Comparison of ENCODE assay signal across 20 cellular contexts in genomic region chr1:243563732-243564131, GRCh38.
DNase-seq lines count a peak whose midpoint lies in the region; ATAC-seq, FAIRE-seq and TF ChIP-seq lines count a peak whose summit lies in the region.
"Had no signal": no experiment of that assay in that cellular context is flagged by ENCODE, and none has a peak within 500 bp of the region (broad histone marks: within the 10 kb centered on the region; RNA-seq: fewer than 3 reads in every experiment).

No MANE protein-coding gene starts in this region.

- in situ Hi-C loops in IMR-90 (cut with MboI; ENCODE audit: low sequenced_read_pairs) = no loop called here
- in situ Hi-C loops in KBM-7 (cut with MboI; ENCODE audit: low pct_unique_long_range_greater_than_20kb, low sequenced_read_pairs) = no loop called here
- in situ Hi-C loops in mammary epithelial cell (cut with MboI; ENCODE audit: low sequenced_read_pairs in 2 of 2) = no loop called here

- no peak overlapping the region for H2AK9ac ChIP-seq in IMR-90 (replicated peaks; ENCODE audit: low read depth, low read length, poor library complexity)

- H4K8ac ChIP-seq in IMR-90 (ENCODE audit: low read depth in 2 of 2, low read length in 2 of 2) (no peak overlapping the region), H1 (ENCODE audit: extremely low read depth, insufficient read depth, low read length) (no peak overlapping the region)

- TF ChIP-seq EP300 in A549 (IDR thresholded peaks at IDR 0.05) = no peak
- TF ChIP-seq EP300 in H1 (IDR thresholded peaks at IDR 0.05; ENCODE audit: borderline replicate concordance in 1 of 2, low read depth in 2 of 2, low read length in 2 of 2) = no peak
- no peak for TF ChIP-seq EP300 in sigmoid colon (IDR thresholded peaks at IDR 0.05)

- no peak for TF ChIP-seq CTCF in A549 (IDR thresholded peaks at IDR 0.05)
- no peak for TF ChIP-seq CTCF in IMR-90 (conservative IDR thresholded peaks at IDR 0.05; ENCODE audit: low read depth, low read length)
- no peak for TF ChIP-seq CTCF in H1 (IDR thresholded peaks at IDR 0.05; ENCODE audit: control extremely low read depth in 1 of 3, insufficient read depth in 1 of 3, low read depth in 1 of 3, low read length in 3 of 3)
- no peak for TF ChIP-seq CTCF in sigmoid colon (IDR thresholded peaks at IDR 0.05)
- no peak for TF ChIP-seq CTCF in mammary epithelial cell (conservative IDR thresholded peaks at IDR 0.05 in 1 of 2, IDR thresholded peaks at IDR 0.05 in 1 of 2; ENCODE audit: extremely low read depth in 1 of 2, insufficient read depth in 1 of 2, low read depth in 1 of 2, low read length in 2 of 2)

- H2BK15ac ChIP-seq in IMR-90 (ENCODE audit: low read depth, low read length) = no peak overlapping the region
- no peak overlapping the region for H2BK15ac ChIP-seq in H1 (ENCODE audit: low read length)

- no peak overlapping the region for H2AK5ac ChIP-seq in IMR-90 (ENCODE audit: low read depth, low read length)
- H2AK5ac ChIP-seq in H1 (ENCODE audit: low read depth, low read length) = no peak overlapping the region

- H3K36me3 ChIP-seq in IMR-90 (ENCODE audit: control insufficient read depth, insufficient read depth, low read length) = peaks cover 7% of the 10 kb centered on the region
- peaks cover 0 to 11% (median 4%) of the 10 kb centered on the region in 4 experiments; a peak in 4 of 8 replicates for H3K36me3 ChIP-seq in H1 (ENCODE audit: control insufficient read depth in 2 of 4, insufficient read depth in 4 of 4, low read length in 3 of 4)
- H3K36me3 ChIP-seq in sigmoid colon = peaks cover 0 to 9% (median 0%) of the 10 kb centered on the region in 4 donors
- peaks cover 0 to 2% of the 10 kb centered on the region in 2 donors for H3K36me3 ChIP-seq in aorta (ENCODE audit: control insufficient read depth in 1 of 2, insufficient read depth in 2 of 2, low read length in 1 of 2)
- no peaks in the 10 kb centered on the region for H3K36me3 ChIP-seq in mammary epithelial cell (ENCODE audit: insufficient read depth, low read length)

- H2BK20ac ChIP-seq in IMR-90 (ENCODE audit: low read depth, low read length) = no peak overlapping the region
- H2BK20ac ChIP-seq in H1 (ENCODE audit: low read length) = no peak overlapping the region

- H3K23me2 ChIP-seq in H1 (ENCODE audit: low read depth, low read length) = no peaks in the 10 kb centered on the region

- H3K18ac ChIP-seq in IMR-90 (ENCODE audit: low read depth, low read length) = no peak overlapping the region
- H3K18ac ChIP-seq in H1 (ENCODE audit: extremely low read depth, low read length) = no peak overlapping the region

- H3K4me3 ChIP-seq in A549 = no peak overlapping the region
- no peak overlapping the region for H3K4me3 ChIP-seq in IMR-90 (ENCODE audit: insufficient read depth, low read depth, low read length)
- H3K4me3 ChIP-seq in H1 (ENCODE audit: extremely low read depth in 1 of 4, insufficient read depth in 2 of 4, low read depth in 3 of 4, low read length in 4 of 4) = no peak overlapping the region
- no peak overlapping the region for H3K4me3 ChIP-seq in sigmoid colon
- H3K4me3 ChIP-seq in aorta (ENCODE audit: low read length in 2 of 2) = no peak overlapping the region
- no peak overlapping the region for H3K4me3 ChIP-seq in mammary epithelial cell (replicated peaks in 1 of 3; ENCODE audit: insufficient read depth in 1 of 3, low read depth in 2 of 3, low read length in 3 of 3)
- H3K4me3 ChIP-seq: BLaER1 treated with 17β-estradiol and CSF1 and Interleukin-3, amounts not matched to agents 10 nM and 100 nM had no signal

- H3K9ac ChIP-seq in IMR-90 (ENCODE audit: low read depth, low read length) (no peak overlapping the region), H1 (replicated peaks in 1 of 4; ENCODE audit: extremely low read depth in 1 of 4, low read depth in 3 of 4, low read length in 3 of 4) (no peak overlapping the region), mammary epithelial cell (ENCODE audit: insufficient read depth, low read length) (no peak overlapping the region)
- H3K9ac ChIP-seq: BLaER1 treated with 17β-estradiol and CSF1 and Interleukin-3, amounts not matched to agents 10 nM and 100 nM had no signal

- no peak overlapping the region for H2BK5ac ChIP-seq in IMR-90 (ENCODE audit: low read depth, low read length, poor library complexity, severe bottlenecking)
- no peak overlapping the region for H2BK5ac ChIP-seq in H1 (ENCODE audit: low read depth, low read length)

- TF ChIP-seq POLR2A in A549 (IDR thresholded peaks at IDR 0.05; ENCODE audit: low read length) (no peak), IMR-90 (IDR thresholded peaks at IDR 0.05; ENCODE audit: low read depth, low read length) (no peak), H1 (IDR thresholded peaks at IDR 0.05; ENCODE audit: control extremely low read depth in 1 of 2, low read depth in 2 of 2, low read length in 2 of 2) (no peak), sigmoid colon (IDR thresholded peaks at IDR 0.05) (no peak)

- peaks cover 15% of the 10 kb centered on the region for H3K4me1 ChIP-seq in A549
- H3K4me1 ChIP-seq in IMR-90 (ENCODE audit: control insufficient read depth, insufficient read depth, low read length) = peaks cover 5% of the 10 kb centered on the region
- H3K4me1 ChIP-seq in H1 (replicated peaks in 1 of 4; ENCODE audit: control insufficient read depth in 3 of 4, insufficient read depth in 4 of 4, low read length in 3 of 4) = peaks cover 0 to 3% (median 0%) of the 10 kb centered on the region in 4 experiments; a peak in 2 of 7 replicates
- peaks cover 0 to 66% (median 24%) of the 10 kb centered on the region in 4 donors for H3K4me1 ChIP-seq in sigmoid colon
- H3K4me1 ChIP-seq in aorta (ENCODE audit: control insufficient read depth in 1 of 2, insufficient read depth in 2 of 2, low read length in 2 of 2) = no peaks in the 10 kb centered on the region
- H3K4me1 ChIP-seq in mammary epithelial cell (ENCODE audit: insufficient read depth, low read length) = no peaks in the 10 kb centered on the region
- H3K4me1 ChIP-seq: BLaER1 treated with 17β-estradiol and CSF1 and Interleukin-3, amounts not matched to agents 10 nM and 100 nM; Caco-2 had no signal

- POLR2A ChIA-PET in A549 (lab: Yijun Ruan, JAX) = no interaction called here
- POLR2A ChIA-PET in IMR-90 (lab: Charles Lee; ENCODE audit: unreplicated experiment) = no interaction called here
- POLR2A ChIA-PET in H1 (lab: Charles Lee; ENCODE audit: partially characterized antibody) = no interaction called here

- no peak overlapping the region for H2BK120ac ChIP-seq in IMR-90 (ENCODE audit: low read depth, low read length)
- H2BK120ac ChIP-seq in H1 (replicated peaks; ENCODE audit: low read depth, low read length) = no peak overlapping the region

- H3K23ac ChIP-seq in IMR-90 (ENCODE audit: low read depth, low read length) (no peak overlapping the region), H1 (ENCODE audit: insufficient read length) (no peak overlapping the region)

- ATAC-seq in A549 (no peak), IMR-90 (ENCODE audit: low read depth) (no peak), aorta (ENCODE audit: low FRiP score) (no peak), SK-N-SH treated with all-trans-retinoic acid at 6 μM for 48 hours (no peak)
- ATAC-seq: CD8-positive, alpha-beta T cell had no signal

- H3K9me3 ChIP-seq in A549 = peaks cover 8% of the 10 kb centered on the region; the same call in 1 of the 3 replicates
- peaks cover 8% of the 10 kb centered on the region for H3K9me3 ChIP-seq in IMR-90 (ENCODE audit: control insufficient read depth, insufficient read depth, low read length)
- peaks cover 0 to 5% of the 10 kb centered on the region in 2 experiments; a peak in 2 of 4 replicates for H3K9me3 ChIP-seq in H1 (ENCODE audit: insufficient read depth in 2 of 2, low read depth in 1 of 2, low read length in 1 of 2)
- H3K9me3 ChIP-seq in sigmoid colon = no peaks in the 10 kb centered on the region
- no peaks in the 10 kb centered on the region for H3K9me3 ChIP-seq in aorta (ENCODE audit: control insufficient read depth, low read length)
- H3K9me3 ChIP-seq in mammary epithelial cell (replicated peaks; ENCODE audit: insufficient read depth, low read length) = no peaks in the 10 kb centered on the region
- H3K9me3 ChIP-seq: Caco-2 had no signal

- CTCF ChIA-PET in A549 (lab: Yijun Ruan, JAX) (no interaction called here), IMR-90 (lab: Yijun Ruan, JAX) (no interaction called here), H1 (lab: Charles Lee; ENCODE audit: partially characterized antibody) (interaction anchor here (0.6 kb wide), 1 partner anchor 271 kb away, joined by 3 read pairs; no protein-coding TSS in a partner anchor), mammary epithelial cell (lab: Charles Lee; ENCODE audit: low non-redundant PET) (no interaction called here)

- H3K4me2 ChIP-seq in A549 (no peak overlapping the region), IMR-90 (ENCODE audit: low read depth, low read length) (no peak overlapping the region), H1 (ENCODE audit: insufficient read depth in 1 of 2, low read depth in 2 of 2, low read length in 2 of 2) (no peak overlapping the region), mammary epithelial cell (ENCODE audit: insufficient read depth, low read depth, low read length) (no peak overlapping the region)
- H3K4me2 ChIP-seq: BLaER1 treated with 17β-estradiol and CSF1 and Interleukin-3, amounts not matched to agents 10 nM and 100 nM had no signal

- DNase-seq in A549 (ENCODE audit: low read depth in 1 of 2, low spot score in 1 of 2) = no peak
- DNase-seq in IMR-90 = no peak
- DNase-seq in H1 (ENCODE audit: low read depth in 1 of 2, low spot score in 2 of 2) = no peak
- DNase-seq in sigmoid colon = no peak
- no peak for DNase-seq in KBM-7
- DNase-seq in aorta = no peak
- no peak for DNase-seq in mammary epithelial cell
- DNase-seq: 8988T; AML-193; Caco-2; Calu3; CD4-positive, alpha-beta T cell; CD8-positive, alpha-beta T cell; DMS79 treated with DMSO at 0.1 percent for 48 hours; GF-D8 had no signal

- H4K5ac ChIP-seq in IMR-90 (ENCODE audit: low read depth, low read length) (no peak overlapping the region; the same call in 1 of the 2 replicates), H1 (ENCODE audit: insufficient read length, low read depth, low read length) (no peak overlapping the region)

- intact Hi-C loops in IMR-90 (cut with micrococcal nuclease) = no loop called here
- intact Hi-C loops in sigmoid colon (cut with DNase I) = no loop called here
- intact Hi-C loops in aorta (cut with DNase I) = no loop called here
- intact Hi-C loops in mammary epithelial cell (cut with micrococcal nuclease) = loop anchor here (10.0 kb wide), 1 partner anchor 61 kb away; no protein-coding TSS in a partner anchor

- no peak overlapping the region for H2BK12ac ChIP-seq in H1 (ENCODE audit: low read depth, low read length)

- no peak overlapping the region for H4K91ac ChIP-seq in IMR-90 (ENCODE audit: insufficient read depth, low read depth, low read length)
- no peak overlapping the region for H4K91ac ChIP-seq in H1 (replicated peaks; ENCODE audit: insufficient read length, low read length)

- H3K79me2 ChIP-seq in H1 (ENCODE audit: control insufficient read depth in 1 of 2, insufficient read depth in 2 of 2, low read length in 2 of 2) (no peaks in the 10 kb centered on the region), mammary epithelial cell (ENCODE audit: insufficient read depth, low read length) (no peaks in the 10 kb centered on the region)

- H3K27me3 ChIP-seq in IMR-90 (ENCODE audit: control insufficient read depth, insufficient read depth, low read length) = no peaks in the 10 kb centered on the region
- H3K27me3 ChIP-seq in H1 (replicated peaks in 1 of 4; ENCODE audit: control insufficient read depth in 3 of 4, extremely low read depth in 1 of 4, insufficient read depth in 3 of 4, low read length in 3 of 4) = peaks cover 0 to 1% (median 0%) of the 10 kb centered on the region in 4 experiments; a peak in 1 of 7 replicates
- no peaks in the 10 kb centered on the region for H3K27me3 ChIP-seq in sigmoid colon
- no peaks in the 10 kb centered on the region for H3K27me3 ChIP-seq in aorta (ENCODE audit: control insufficient read depth in 1 of 2, insufficient read depth in 2 of 2, low read length in 1 of 2)
- H3K27me3 ChIP-seq in mammary epithelial cell (ENCODE audit: insufficient read depth, low read length) = no peaks in the 10 kb centered on the region
- H3K27me3 ChIP-seq: BLaER1 treated with 17β-estradiol and CSF1 and Interleukin-3, amounts not matched to agents 10 nM and 100 nM had no signal

- H3K4ac ChIP-seq in IMR-90 (ENCODE audit: low read depth, low read length) (no peak overlapping the region), H1 (replicated peaks; ENCODE audit: insufficient read length, low read depth, low read length) (no peak overlapping the region)

- H3K79me1 ChIP-seq in IMR-90 (ENCODE audit: low read depth in 1 of 2, low read length in 2 of 2) = peaks cover 0 to 10% of the 10 kb centered on the region in 2 experiments; a peak in 3 of 4 replicates
- H3K79me1 ChIP-seq in H1 (ENCODE audit: low read depth, low read length) = no peaks in the 10 kb centered on the region

- H4K20me1 ChIP-seq in IMR-90 (ENCODE audit: insufficient read depth, low read length) (0 out of 2 replicates have a peak, but pooled peaks cover 3% of the 10 kb centered on the region), H1 (replicated peaks in 1 of 2; ENCODE audit: control insufficient read depth in 1 of 2, insufficient read depth in 2 of 2, low read length in 2 of 2) (no peaks in the 10 kb centered on the region), mammary epithelial cell (ENCODE audit: insufficient read depth, low read length) (no peaks in the 10 kb centered on the region)
- H4K20me1 ChIP-seq: BLaER1 treated with 17β-estradiol and CSF1 and Interleukin-3, amounts not matched to agents 10 nM and 100 nM had no signal

- BruUV-seq in IMR-90 (replicated peaks; lab: Mats Ljungman, UMichigan) = no TSS peak
- BruUV-seq in mammary epithelial cell (replicated peaks; lab: Mats Ljungman, UMichigan) = no TSS peak

- dilution Hi-C loops in IMR-90 (cut with HindIII; ENCODE audit: low sequenced_read_pairs, unreplicated experiment) (no loop called here), mammary epithelial cell (cut with HindIII; ENCODE audit: low sequenced_read_pairs) (no loop called here)

- H3K56ac ChIP-seq in IMR-90 (ENCODE audit: extremely low read depth, insufficient read depth, low read length) = no peak overlapping the region
- no peak overlapping the region for H3K56ac ChIP-seq in H1 (replicated peaks; ENCODE audit: insufficient read length, low read depth, low read length)

- H3K9me1 ChIP-seq in IMR-90 (ENCODE audit: insufficient read depth, low read length) = peaks cover 3% of the 10 kb centered on the region

- H2AFZ ChIP-seq in IMR-90 (replicated peaks; ENCODE audit: low read length, poor library complexity) (no peak overlapping the region), H1 (ENCODE audit: low read length) (no peak overlapping the region), mammary epithelial cell (ENCODE audit: low read depth, low read length) (no peak overlapping the region)

- TF ChIP-seq RAD21 in A549 (conservative IDR thresholded peaks at IDR 0.05 in 1 of 2, IDR thresholded peaks at IDR 0.05 in 1 of 2) (no peak), IMR-90 (IDR thresholded peaks at IDR 0.05; ENCODE audit: low read length) (no peak), H1 (IDR thresholded peaks at IDR 0.05 in 1 of 2, conservative IDR thresholded peaks at IDR 0.05 in 1 of 2; ENCODE audit: low read depth in 2 of 2, low read length in 2 of 2) (no peak)

- 79% methylated on average over 4 of the region's 4 CpGs for WGBS in A549 (ENCODE audit: missing lambda C conversion rate)
- WGBS in IMR-90 (ENCODE audit: extremely low coverage in 2 of 2, insufficient read length in 1 of 2), 2 experiments = no CpG with 5 or more reads among the region's 4 CpGs
- 98% methylated on average over 4 of the region's 4 CpGs; no CpG with 5 or more reads in 1 of the 2 experiments for WGBS in H1 (ENCODE audit: extremely low coverage in 1 of 2, insufficient coverage in 1 of 2, insufficient read length in 1 of 2, insufficient replicate concordance in 2 of 2, low coverage in 1 of 2, low lambda C conversion rate in 2 of 2, missing lambda C conversion rate in 1 of 2), 2 experiments
- WGBS in sigmoid colon, 2 donors = 93 to 95% methylated on average over 4 of the region's 4 CpGs
- 51% methylated on average over 4 of the region's 4 CpGs for WGBS in aorta, 2 donors
- WGBS in mammary epithelial cell (ENCODE audit: low coverage, missing lambda C conversion rate) = 98% methylated on average over 4 of the region's 4 CpGs

- FAIRE-seq in A549 (lab: Jason Lieb, UNC) = peak; percentile 56
- no peak for FAIRE-seq in H1 (lab: Jason Lieb, UNC)
- FAIRE-seq: GM12891, GM19239 had no signal

- no peak overlapping the region for H3K27ac ChIP-seq in A549
- no peak overlapping the region for H3K27ac ChIP-seq in IMR-90 (ENCODE audit: insufficient read depth, low read length)
- H3K27ac ChIP-seq in H1 (ENCODE audit: low read depth, low read length) = no peak overlapping the region
- peak overlapping the region in 3 of 4 donors; percentile 25 to 78 (median 71) for H3K27ac ChIP-seq in sigmoid colon
- no peak overlapping the region for H3K27ac ChIP-seq in aorta (ENCODE audit: low read depth in 1 of 2, low read length in 2 of 2)
- no peak overlapping the region for H3K27ac ChIP-seq in mammary epithelial cell (ENCODE audit: insufficient read depth, low read depth, low read length)
- H3K27ac ChIP-seq: BLaER1 treated with 17β-estradiol and CSF1 and Interleukin-3, amounts not matched to agents 10 nM and 100 nM; C4-2B had no signal

- H3K14ac ChIP-seq in IMR-90 (replicated peaks; ENCODE audit: low read depth, low read length) (no peak overlapping the region), H1 (ENCODE audit: insufficient read length) (no peak overlapping the region)

Comparison
In these comparisons a context has a peak if more than half of its experiments do, and no peak if none do; other contexts are left out.
1. H3K27ac ChIP-seq: peak in sigmoid colon (3 of 4); none in A549 (0 of 2), IMR-90 (single experiment), H1 (single experiment), aorta (0 of 2) and mammary epithelial cell (single experiment).
2. Of the 18 proteins assayed by ChIP-seq in both H1 and A549: peak only in H1: none; only in A549: none; in both: MAFK; in neither: 17.